8 cellular contexts compared by ENCODE assay signal in genomic region chr6:159104163-159104885, GRCh38. TPM values are rescaled to one million over a fixed set of nuclear protein-coding genes. Genes with fewer than 3 reads are reported as not detected.
DNase-seq lines count a peak whose midpoint lies in the region; ATAC-seq and TF ChIP-seq lines count a peak whose summit lies in the region.

No MANE protein-coding gene starts in this region.

- H4K12ac ChIP-seq in trophoblast cell (ENCODE audit: low read depth, low read length): no peak overlapping the region

- no peak for TF ChIP-seq EP300 in gastroesophageal sphincter (IDR thresholded peaks at IDR 0.05)

- no peak overlapping the region for H3K9ac ChIP-seq in trophoblast cell (ENCODE audit: low read length)

- no peak overlapping the region for H2BK120ac ChIP-seq in trophoblast cell (ENCODE audit: insufficient read depth, low read length, poor library complexity)

- H3K9me3 Mint-ChIP-seq in Calu3 (ENCODE audit: low read depth, unreplicated experiment): no peaks in the 10 kb centered on the region

- H3K23ac ChIP-seq in trophoblast cell (ENCODE audit: low read length): no peak overlapping the region

- intact Hi-C loops in Calu3 (cut with micrococcal nuclease; ENCODE audit: unreplicated experiment): loop anchor here (1.0 to 10.0 kb wide), 3 partner anchors 62 to 400 kb away; no protein-coding TSS in a partner anchor
- intact Hi-C loops in upper lobe of right lung (cut with DNase I): loop anchor here (10.0 kb wide), 1 partner anchor 60 kb away; the partner anchor contains the start of gene TAGAP

- in situ Hi-C loops in KBM-7 (cut with MboI; ENCODE audit: low pct_unique_long_range_greater_than_20kb, low sequenced_read_pairs): loop anchor here (25.0 kb wide), 2 partner anchors 92 to 392 kb away; partner anchors contain the start of gene RSPH3

- CTCF ChIA-PET in Calu3 (lab: Charles Lee): interaction anchor here (0.7 to 1.8 kb wide), 10 partner anchors 9 to 105 kb away, joined by 3 to 11 read pairs (median 6); partner anchors contain the start of genes RSPH3 and TAGAP

- H3K79me1 ChIP-seq in trophoblast cell (ENCODE audit: low read length): no peaks in the 10 kb centered on the region

- H3K18ac ChIP-seq in trophoblast cell (ENCODE audit: low read length): no peak overlapping the region

- H3K4me1 Mint-ChIP-seq in Calu3 (ENCODE audit: low read depth, unreplicated experiment): peaks cover 36% of the 10 kb centered on the region

- DNase-seq in Calu3: peak; percentile 75
- peak; percentile 81 for DNase-seq in KBM-7
- DNase-seq in SJCRH30: peak; percentile 69 to 82
- DNase-seq in activated gamma-delta T cell treated with Interleukin-2 at 50 U/mL for 16 hours: peak; percentile 75
- peak; percentile 57 to 78 for DNase-seq in trophoblast cell
- peak; percentile 82 for DNase-seq in upper lobe of right lung

- H3K27ac ChIP-seq in SJCRH30: no peak overlapping the region
- no peak overlapping the region for H3K27ac ChIP-seq in gastroesophageal sphincter
- no peak overlapping the region for H3K27ac ChIP-seq in trophoblast cell (ENCODE audit: low read depth, low read length)
- no peak overlapping the region for H3K27ac ChIP-seq in upper lobe of right lung

- H3K14ac ChIP-seq in trophoblast cell (ENCODE audit: low read length): no peak overlapping the region

- no peaks in the 10 kb centered on the region for H3K79me2 ChIP-seq in trophoblast cell (ENCODE audit: control insufficient read depth, insufficient read depth, low read length, poor library complexity)

- WGBS in gastroesophageal sphincter (ENCODE audit: low coverage in 1 of 2), 2 donors: 40% methylated on average over 6 of the region's 17 CpGs; no CpG with 5 or more reads in 1 of the 2 donors
- no CpG with 5 or more reads among the region's 17 CpGs for WGBS in trophoblast cell (ENCODE audit: extremely low coverage, insufficient coverage, insufficient read length)

- no peaks in the 10 kb centered on the region for H3K36me3 ChIP-seq in SJCRH30
- no peaks in the 10 kb centered on the region for H3K36me3 ChIP-seq in gastroesophageal sphincter
- H3K36me3 ChIP-seq in trophoblast cell (ENCODE audit: control insufficient read depth in 1 of 2, insufficient read depth in 2 of 2, low read length in 2 of 2): no peaks in the 10 kb centered on the region
- H3K36me3 ChIP-seq in upper lobe of right lung: no peaks in the 10 kb centered on the region

- no peak overlapping the region for H4K8ac ChIP-seq in trophoblast cell (ENCODE audit: low read depth, low read length)

- peaks cover 5% of the 10 kb centered on the region for H3K36me3 Mint-ChIP-seq in Calu3 (ENCODE audit: insufficient read depth, unreplicated experiment)

- H2AK5ac ChIP-seq in trophoblast cell (ENCODE audit: low read length): no peak overlapping the region

- no peak for TF ChIP-seq POLR2A in gastroesophageal sphincter (IDR thresholded peaks at IDR 0.05)

- BruUV-seq in Calu3 (replicated peaks; lab: Mats Ljungman, UMichigan): no TSS peak

- H2BK12ac ChIP-seq in trophoblast cell (ENCODE audit: low read length): no peak overlapping the region

- H3K27me3 Mint-ChIP-seq in Calu3 (ENCODE audit: unreplicated experiment): peaks cover 34% of the 10 kb centered on the region

- H3K4me1 ChIP-seq in SJCRH30: peaks cover 17% of the 10 kb centered on the region
- peaks cover 0 to 7% (median 0%) of the 10 kb centered on the region in 3 donors for H3K4me1 ChIP-seq in gastroesophageal sphincter
- H3K4me1 ChIP-seq in trophoblast cell (ENCODE audit: control insufficient read depth in 1 of 2, insufficient read depth in 2 of 2, low read length in 2 of 2): no peaks in the 10 kb centered on the region
- H3K4me1 ChIP-seq in upper lobe of right lung: peaks cover 8% of the 10 kb centered on the region

- no peak overlapping the region for H3K27ac Mint-ChIP-seq in Calu3 (ENCODE audit: unreplicated experiment)

- H3K4me3 Mint-ChIP-seq in Calu3 (ENCODE audit: low read depth, unreplicated experiment): no peak overlapping the region

- ATAC-seq in GM21390 (IDR thresholded peaks at IDR 0.05; ENCODE audit: unreplicated experiment): peak; percentile 45
- peak; percentile 87 for ATAC-seq in gastroesophageal sphincter
- ATAC-seq in upper lobe of right lung: peak; percentile 94

- H4K91ac ChIP-seq in trophoblast cell (ENCODE audit: low read depth, low read length): no peak overlapping the region

- TF ChIP-seq CTCF in Calu3 (IDR thresholded peaks at IDR 0.05; ENCODE audit: unreplicated experiment) (peak; percentile 77), gastroesophageal sphincter (IDR thresholded peaks at IDR 0.05) (peak; percentile 56 to 93 (median 64)), upper lobe of right lung (IDR thresholded peaks at IDR 0.05) (peak; percentile 89)

- H2BK5ac ChIP-seq in trophoblast cell (ENCODE audit: low read depth, low read length, poor library complexity): no peak overlapping the region

- no peak overlapping the region for H2AFZ ChIP-seq in trophoblast cell (ENCODE audit: insufficient read depth, low read length, poor library complexity)

- H3K4me2 ChIP-seq in trophoblast cell (ENCODE audit: low read length): no peak overlapping the region

- no peak overlapping the region for H3K4ac ChIP-seq in trophoblast cell (ENCODE audit: low read depth, low read length)

- H3K9me3 ChIP-seq in SJCRH30 (replicated peaks) (no peaks in the 10 kb centered on the region), gastroesophageal sphincter (no peaks in the 10 kb centered on the region), trophoblast cell (ENCODE audit: insufficient read depth, low read depth, low read length) (peaks cover 2% of the 10 kb centered on the region), upper lobe of right lung (no peaks in the 10 kb centered on the region)

- peak overlapping the region; percentile 17; the same call in 1 of the 2 replicates for H3K4me3 ChIP-seq in SJCRH30
- no peak overlapping the region for H3K4me3 ChIP-seq in gastroesophageal sphincter
- H3K4me3 ChIP-seq in trophoblast cell (ENCODE audit: low read depth, low read length): no peak overlapping the region
- no peak overlapping the region for H3K4me3 ChIP-seq in upper lobe of right lung

- H3K27me3 ChIP-seq in SJCRH30: no peaks in the 10 kb centered on the region
- H3K27me3 ChIP-seq in gastroesophageal sphincter: peaks cover 26% of the 10 kb centered on the region
- H3K27me3 ChIP-seq in trophoblast cell (ENCODE audit: insufficient read depth, low read length): no peaks in the 10 kb centered on the region
- H3K27me3 ChIP-seq in upper lobe of right lung: no peaks in the 10 kb centered on the region

RNA-seq across cellular contexts. Expression of gene TAGAP, which starts 59.5 kb away (rescaled TPM):
- 0.17 and 0.64 TPM in 2 replicates for total RNA-seq in Calu3 (2022)
- 4.7 and 5.2 TPM in 2 replicates for total RNA-seq in SJCRH30 (2014; rRNA removed; shearing (Covaris generic))
- 1 to 10 TPM; 1.0 to 4.3 (median 1.9) TPM for total RNA-seq in gastroesophageal sphincter
- not detected in 2 replicates for polyA plus RNA-seq in trophoblast cell (2013)
- 12.9 TPM for total RNA-seq in upper lobe of right lung
